ENCODE assay signal across 2 cellular contexts in the genomic region with DNA sequence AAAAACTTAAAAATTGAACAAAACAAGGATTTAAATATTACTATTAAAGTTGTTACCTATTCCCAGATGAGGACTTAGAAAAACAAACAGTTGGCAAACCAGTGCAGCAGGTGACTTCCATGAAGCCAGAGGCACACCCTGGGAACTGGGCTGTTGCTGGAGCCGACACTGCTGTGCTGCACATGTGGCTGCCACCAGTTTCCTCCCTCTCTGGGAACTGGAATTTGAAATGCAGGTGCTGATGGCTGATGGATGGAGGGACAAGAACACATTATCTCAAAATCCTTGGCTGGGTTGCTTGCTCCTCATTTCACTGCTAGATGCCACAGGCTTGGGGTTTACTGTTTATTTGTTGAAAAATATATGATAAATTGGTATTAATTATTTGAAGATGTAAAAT.
A peak's percentile ranks its signal among the peaks of the same experiment; 100 is the strongest.
DNase-seq lines count a peak whose midpoint lies in the region; ATAC-seq, FAIRE-seq and TF ChIP-seq lines count a peak whose summit lies in the region.
"Not testable (repeated sequence)": the region's sequence is repeated elsewhere in the genome, so short reads cannot be mapped to it uniquely, and the experiment has no call there.

No MANE protein-coding gene starts in this region.

- not testable (repeated sequence) for H3K27me3 ChIP-seq in body of pancreas, pancreas

- not testable (repeated sequence) for FAIRE-seq in pancreas (lab: Jason Lieb, UNC)

- TF ChIP-seq CTCF in body of pancreas (IDR thresholded peaks at IDR 0.05); pancreas (IDR thresholded peaks at IDR 0.05): not testable (repeated sequence)

- H3K4me1 ChIP-seq in body of pancreas, pancreas: not testable (repeated sequence)

- not testable (repeated sequence) for H3K4me3 ChIP-seq in body of pancreas, pancreas

- 18 to 47% methylated on average over 1 of the region's 1 CpG for WGBS in body of pancreas, 2 donors
- WGBS in pancreas, 2 donors = 7 to 17% methylated on average over 1 of the region's 1 CpG

- not testable (repeated sequence) for ATAC-seq in body of pancreas
- peak in 2 of 4 donors; percentile 58 to 74 for ATAC-seq in pancreas

- intact Hi-C loops in body of pancreas (cut with DNase I); pancreas (cut with DNase I): not testable (repeated sequence)

- H3K9me3 ChIP-seq in body of pancreas, pancreas: not testable (repeated sequence)

- peak; percentile 38 to 67 (median 53) for DNase-seq in body of pancreas
- peak in 4 of 6 donors; percentile 28 to 66 (median 59) for DNase-seq in pancreas

- H3K36me3 ChIP-seq in body of pancreas (replicated peaks in 1 of 2; ENCODE audit: insufficient read depth in 1 of 2, low read depth in 2 of 2); pancreas: not testable (repeated sequence)

- TF ChIP-seq POLR2A in body of pancreas (IDR thresholded peaks at IDR 0.05) = not testable (repeated sequence)

- H3K27ac ChIP-seq in body of pancreas, pancreas: not testable (repeated sequence)
